In the genomic region with DNA sequence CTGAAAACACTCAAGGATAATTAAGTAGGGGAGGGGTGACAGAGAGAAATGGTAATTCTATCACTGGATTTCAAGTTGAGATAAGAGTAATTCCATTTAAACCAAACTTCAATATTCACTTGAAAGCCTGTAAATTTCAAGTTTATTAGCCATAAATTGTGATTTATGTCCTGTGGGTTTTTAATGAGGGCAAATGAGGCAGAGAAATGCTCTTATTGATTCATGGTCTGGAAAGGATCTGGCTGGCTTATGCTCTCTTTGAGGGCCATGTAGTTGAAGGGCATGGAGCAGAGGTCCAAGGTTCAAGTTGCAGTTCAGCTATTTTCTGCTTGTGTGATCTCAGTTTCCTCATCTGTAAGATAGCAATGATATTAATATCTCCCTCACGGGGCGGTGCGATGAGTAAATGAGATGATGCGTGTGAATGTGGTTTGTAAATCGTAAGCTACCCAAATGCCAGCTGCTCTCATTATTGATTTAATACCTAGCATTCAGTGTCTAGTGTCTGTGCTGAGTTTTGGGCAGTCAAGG, we compare ENCODE assay signal across 21 cellular contexts. TPM values are rescaled to one million over a fixed set of nuclear protein-coding genes. Genes with fewer than 3 reads are reported as not detected.
DNase-seq lines count a peak whose midpoint lies in the region; ATAC-seq and TF ChIP-seq lines count a peak whose summit lies in the region.
"Had no signal": no experiment of that assay in that cellular context is flagged by ENCODE, and none has a peak within 500 bp of the region (broad histone marks: within the 10 kb centered on the region; RNA-seq: fewer than 3 reads in every experiment).

No MANE protein-coding gene starts in this region.

- H3K4me3 Mint-ChIP-seq in activated CD8-positive, alpha-beta T cell treated with anti-CD3 and anti-CD28 coated beads, Interleukin-2, amount 10 ng/mL, durations not matched to agents 7 days and 5 days: no peak overlapping the region
- H3K4me3 Mint-ChIP-seq in activated CD8-positive, alpha-beta T cell treated with anti-CD3 and anti-CD28 coated beads for 36 hours: no peak overlapping the region
- H3K4me3 Mint-ChIP-seq: B cell; CD4-positive, alpha-beta T cell had no signal

- CTCF ChIA-PET in activated CD8-positive, alpha-beta T cell treated with anti-CD3 and anti-CD28 coated beads, Interleukin-2, amount 10 ng/mL, durations not matched to agents 7 days and 5 days (lab: Charles Lee): interaction anchor here (1.1 kb wide), 1 partner anchor 13 kb away, joined by 4 read pairs; no protein-coding TSS in a partner anchor
- CTCF ChIA-PET in activated CD8-positive, alpha-beta T cell treated with anti-CD3 and anti-CD28 coated beads for 36 hours (lab: Charles Lee): no interaction called here

- ATAC-seq in activated CD8-positive, alpha-beta T cell treated with anti-CD3 and anti-CD28 coated beads, Interleukin-2, amount 10 ng/mL, durations not matched to agents 7 days and 5 days: no peak
- no peak for ATAC-seq in activated CD8-positive, alpha-beta T cell treated with anti-CD3 and anti-CD28 coated beads for 36 hours
- ATAC-seq in GM21825 (IDR thresholded peaks at IDR 0.05; ENCODE audit: unreplicated experiment): no peak
- ATAC-seq: K562 had no signal

- POLR2A ChIA-PET in activated CD8-positive, alpha-beta T cell treated with anti-CD3 and anti-CD28 coated beads, Interleukin-2, amount 10 ng/mL, durations not matched to agents 7 days and 5 days (lab: Charles Lee): no interaction called here
- POLR2A ChIA-PET in activated CD8-positive, alpha-beta T cell treated with anti-CD3 and anti-CD28 coated beads for 36 hours (lab: Charles Lee): no interaction called here

- peaks cover 4% of the 10 kb centered on the region for H3K27me3 Mint-ChIP-seq in activated CD8-positive, alpha-beta T cell treated with anti-CD3 and anti-CD28 coated beads, Interleukin-2, amount 10 ng/mL, durations not matched to agents 7 days and 5 days (ENCODE audit: low read depth)
- H3K27me3 Mint-ChIP-seq in activated CD8-positive, alpha-beta T cell treated with anti-CD3 and anti-CD28 coated beads for 36 hours: no peaks in the 10 kb centered on the region
- H3K27me3 Mint-ChIP-seq: CD4-positive, alpha-beta T cell had no signal

- DNase-seq in activated CD8-positive, alpha-beta T cell treated with anti-CD3 and anti-CD28 coated beads, Interleukin-2, amount 10 ng/mL, durations not matched to agents 7 days and 5 days: peak; percentile 1
- no peak for DNase-seq in activated CD8-positive, alpha-beta T cell treated with anti-CD3 and anti-CD28 coated beads for 36 hours
- DNase-seq in LoVo (ENCODE audit: low spot score) (peak; percentile 12), fibroblast of villous mesenchyme (ENCODE audit: low read depth) (peak; percentile 91), H4 (ENCODE audit: low spot score) (no peak), NCI-H2196 (lab: John Stamatoyannopoulos, UW; ENCODE audit: unreplicated experiment) (no peak)
- no peak for DNase-seq in activated CD4-positive, alpha-beta T cell treated with anti-CD3 and anti-CD28 coated beads for 48 hours
- DNase-seq: Caco-2; CD4-positive, alpha-beta T cell; DMS153; EL; GM23248; HCEC 1CT; NCI-H1417 treated with DMSO at 0.1 percent for 48 hours; NCI-H1930; NCI-H69; Right ventricle myocardium superior; SK-N-SH had no signal

- no peaks in the 10 kb centered on the region for H3K4me1 Mint-ChIP-seq in activated CD8-positive, alpha-beta T cell treated with anti-CD3 and anti-CD28 coated beads, Interleukin-2, amount 10 ng/mL, durations not matched to agents 7 days and 5 days (ENCODE audit: low read depth)
- H3K4me1 Mint-ChIP-seq in activated CD8-positive, alpha-beta T cell treated with anti-CD3 and anti-CD28 coated beads for 36 hours (ENCODE audit: low read depth): no peaks in the 10 kb centered on the region

- no peak overlapping the region for H3K27ac Mint-ChIP-seq in activated CD8-positive, alpha-beta T cell treated with anti-CD3 and anti-CD28 coated beads, Interleukin-2, amount 10 ng/mL, durations not matched to agents 7 days and 5 days
- H3K27ac Mint-ChIP-seq in activated CD8-positive, alpha-beta T cell treated with anti-CD3 and anti-CD28 coated beads for 36 hours: no peak overlapping the region
- H3K27ac Mint-ChIP-seq: B cell; CD4-positive, alpha-beta T cell had no signal

- H3K36me3 Mint-ChIP-seq in activated CD8-positive, alpha-beta T cell treated with anti-CD3 and anti-CD28 coated beads, Interleukin-2, amount 10 ng/mL, durations not matched to agents 7 days and 5 days (ENCODE audit: low read depth): peaks cover 10% of the 10 kb centered on the region
- peaks cover 6% of the 10 kb centered on the region for H3K36me3 Mint-ChIP-seq in activated CD8-positive, alpha-beta T cell treated with anti-CD3 and anti-CD28 coated beads for 36 hours (ENCODE audit: low read depth)

- no peak for TF ChIP-seq CTCF in activated CD8-positive, alpha-beta T cell treated with anti-CD3 and anti-CD28 coated beads for 36 hours (IDR thresholded peaks at IDR 0.05)
- no peak for TF ChIP-seq CTCF in fibroblast of villous mesenchyme (IDR thresholded peaks at IDR 0.05; ENCODE audit: insufficient read depth, low read depth, low read length)

- intact Hi-C loops in activated CD8-positive, alpha-beta T cell treated with anti-CD3 and anti-CD28 coated beads for 36 hours (cut with micrococcal nuclease): no loop called here

- no peak overlapping the region for H3K4me3 ChIP-seq in fibroblast of villous mesenchyme (ENCODE audit: low read depth, low read length)
- H3K4me3 ChIP-seq: GM23248, K562 had no signal

- H3K9me3 Mint-ChIP-seq in activated CD8-positive, alpha-beta T cell treated with anti-CD3 and anti-CD28 coated beads, Interleukin-2, amount 10 ng/mL, durations not matched to agents 7 days and 5 days (ENCODE audit: insufficient read depth): peaks cover 17% of the 10 kb centered on the region
- H3K9me3 Mint-ChIP-seq in activated CD8-positive, alpha-beta T cell treated with anti-CD3 and anti-CD28 coated beads for 36 hours: peaks cover 19% of the 10 kb centered on the region

RNA-seq across cellular contexts. Expression of a gene that starts 12.3 kb away (rescaled TPM):
- under 1 TPM; 0.42 to 0.78 TPM for total RNA-seq in activated CD8-positive, alpha-beta T cell treated with anti-CD3 and anti-CD28 coated beads, Interleukin-2, amount 10 ng/mL, durations not matched to agents 7 days and 5 days
- under 1 TPM; 0.14 to 0.49 TPM for total RNA-seq in activated CD8-positive, alpha-beta T cell treated with anti-CD3 and anti-CD28 coated beads for 36 hours
- total RNA-seq in fibroblast of villous mesenchyme: 107 and 134 TPM in 2 replicates
- 8.4 and 12.6 TPM in 2 replicates for total RNA-seq in H4 (2014; rRNA removed; shearing (Covaris generic))

Comparison
In these comparisons a context has a peak if more than half of its experiments do, and no peak if none do; other contexts are left out.
1. DNase-seq: peak in activated CD8-positive, alpha-beta T cell treated with anti-CD3 and anti-CD28 coated beads, Interleukin-2, amount 10 ng/mL, durations not matched to agents 7 days and 5 days (single experiment), LoVo (single experiment) and fibroblast of villous mesenchyme (single experiment); none in activated CD8-positive, alpha-beta T cell treated with anti-CD3 and anti-CD28 coated beads for 36 hours (single experiment), H4 (single experiment), activated CD4-positive, alpha-beta T cell treated with anti-CD3 and anti-CD28 coated beads for 48 hours (single experiment) and NCI-H2196 (single experiment).